Comparison of ENCODE assay signal across 11 cellular contexts in genomic region chr2:238322001-238322411, GRCh38. TPM values are rescaled to one million over a fixed set of nuclear protein-coding genes. Genes with fewer than 3 reads are reported as not detected.
A peak's percentile ranks its signal among the peaks of the same experiment; 100 is the strongest.
DNase-seq lines count a peak whose midpoint lies in the region; ATAC-seq, FAIRE-seq and TF ChIP-seq lines count a peak whose summit lies in the region.
"Had no signal": no experiment of that assay in that cellular context is flagged by ENCODE, and none has a peak within 500 bp of the region (broad histone marks: within the 10 kb centered on the region; RNA-seq: fewer than 3 reads in every experiment).

No MANE protein-coding gene starts in this region.

- dilution Hi-C loops in endothelial cell of umbilical vein (cut with MboI; ENCODE audit: extremely low pct_ligation_motif_present, low sequenced_read_pairs) = no loop called here

- H3K4me1 ChIP-seq in OCI-LY7 (ENCODE audit: insufficient read depth, low read length, poor library complexity, severe bottlenecking) = peaks cover 4% of the 10 kb centered on the region
- peaks cover 8% of the 10 kb centered on the region for H3K4me1 ChIP-seq in endothelial cell of umbilical vein (ENCODE audit: control insufficient read depth, extremely low read depth, insufficient read depth, low read length)
- H3K4me1 ChIP-seq in effector memory CD4-positive, alpha-beta T cell (ENCODE audit: control insufficient read depth, insufficient read depth, low read length, poor library complexity, severe bottlenecking) = peaks cover 13% of the 10 kb centered on the region

- BruUV-seq in OCI-LY7 (replicated peaks; lab: Mats Ljungman, UMichigan) (no TSS peak), endothelial cell of umbilical vein (replicated peaks; lab: Mats Ljungman, UMichigan) (TSS peak; percentile 18)

- peak overlapping the region; percentile 77 for H3K4me3 Mint-ChIP-seq in T-helper 2 cell treated with Interferon-gamma antibody and Interleukin-4, amounts not matched to agents 5 μg/mL and 100 μg/mL, for 36 hours

- H2AFZ ChIP-seq in OCI-LY7 (ENCODE audit: low read length) (no peak overlapping the region), endothelial cell of umbilical vein (ENCODE audit: low read depth, low read length) (no peak overlapping the region)

- H3K4me3 ChIP-seq in OCI-LY7 (ENCODE audit: low read depth, low read length, poor library complexity, severe bottlenecking) (no peak overlapping the region), endothelial cell of umbilical vein (replicated peaks in 1 of 3; ENCODE audit: insufficient read depth in 1 of 3, low read depth in 1 of 3, low read length in 3 of 3) (no peak overlapping the region)
- no peak overlapping the region for H3K4me3 ChIP-seq in effector memory CD4-positive, alpha-beta T cell (ENCODE audit: insufficient read depth, low read depth, low read length, poor library complexity, severe bottlenecking)

- FAIRE-seq in endothelial cell of umbilical vein (lab: Jason Lieb, UNC) = no peak
- FAIRE-seq: A204.1 had no signal

- H3K27ac Mint-ChIP-seq in T-helper 2 cell treated with Interferon-gamma antibody and Interleukin-4, amounts not matched to agents 5 μg/mL and 100 μg/mL, for 36 hours = peak overlapping the region; percentile 13

- no peak overlapping the region for H3K9ac ChIP-seq in endothelial cell of umbilical vein (replicated peaks; ENCODE audit: extremely low read depth, insufficient read depth, low read length)

- no peaks in the 10 kb centered on the region for H3K9me2 ChIP-seq in OCI-LY7 (ENCODE audit: insufficient read depth, low read length)

- no peaks in the 10 kb centered on the region for H3K36me3 Mint-ChIP-seq in T-helper 2 cell treated with Interferon-gamma antibody and Interleukin-4, amounts not matched to agents 5 μg/mL and 100 μg/mL, for 36 hours (ENCODE audit: low read depth)

- no peaks in the 10 kb centered on the region for H3K9me1 ChIP-seq in endothelial cell of umbilical vein (replicated peaks; ENCODE audit: control insufficient read depth, extremely low read depth, insufficient read depth, low read length)

- DNase-seq in T-helper 2 cell treated with Interferon-gamma antibody and Interleukin-4, amounts not matched to agents 5 μg/mL and 100 μg/mL, for 36 hours (ENCODE audit: low spot score) = no peak
- DNase-seq in T-helper 2 cell = no peak
- DNase-seq in OCI-LY7 (ENCODE audit: low spot score) = no peak
- DNase-seq in endothelial cell of umbilical vein (ENCODE audit: low read depth, low spot score) = no peak
- peak; percentile 54 for DNase-seq in sciatic nerve (ENCODE audit: low spot score)
- DNase-seq in COLO829 (ENCODE audit: low spot score) = no peak
- no peak for DNase-seq in effector memory CD4-positive, alpha-beta T cell
- DNase-seq: dermis blood vessel endothelial cell, GF-D8 had no signal

- CTCF ChIA-PET in OCI-LY7 (lab: Charles Lee; ENCODE audit: unreplicated experiment) = no interaction called here
- CTCF ChIA-PET in endothelial cell of umbilical vein (lab: Charles Lee) = interaction anchor here (1.0 kb wide), 2 partner anchors 13 to 59 kb away, joined by 3 read pairs; no protein-coding TSS in a partner anchor

- no peak for TF ChIP-seq POLR2A in endothelial cell of umbilical vein (IDR thresholded peaks at IDR 0.05; ENCODE audit: low read depth, low read length)

- H4K20me1 ChIP-seq in OCI-LY7 (ENCODE audit: insufficient read depth, low read length) = no peaks in the 10 kb centered on the region
- no peaks in the 10 kb centered on the region for H4K20me1 ChIP-seq in endothelial cell of umbilical vein (replicated peaks; ENCODE audit: control insufficient read depth, extremely low read depth, insufficient read depth, low read length)

- H3K79me2 ChIP-seq in OCI-LY7 (ENCODE audit: insufficient read depth, low read depth, low read length) = no peaks in the 10 kb centered on the region
- peaks cover 2% of the 10 kb centered on the region for H3K79me2 ChIP-seq in endothelial cell of umbilical vein (ENCODE audit: control insufficient read depth, insufficient read depth, low read length)

- H3K4me2 ChIP-seq in OCI-LY7 (ENCODE audit: low read length) (peak overlapping the region; percentile 82; the same call in 1 of the 2 replicates), endothelial cell of umbilical vein (ENCODE audit: insufficient read depth, low read length) (no peak overlapping the region)

- H3K27me3 ChIP-seq in endothelial cell of umbilical vein (ENCODE audit: control insufficient read depth in 2 of 2, insufficient read depth in 2 of 2, low read length in 2 of 2) = peaks cover 0 to 3% of the 10 kb centered on the region in 2 experiments
- H3K27me3 ChIP-seq in effector memory CD4-positive, alpha-beta T cell (replicated peaks; ENCODE audit: control insufficient read depth, insufficient read depth, low read length, poor library complexity, severe bottlenecking) = no peaks in the 10 kb centered on the region

- H3K27ac ChIP-seq in OCI-LY7 (ENCODE audit: low read depth, low read length, poor library complexity, severe bottlenecking) (no peak overlapping the region), endothelial cell of umbilical vein (ENCODE audit: insufficient read depth, low read depth, low read length) (no peak overlapping the region)
- H3K27ac ChIP-seq in effector memory CD4-positive, alpha-beta T cell (ENCODE audit: insufficient read depth, low read length, poor library complexity, severe bottlenecking) = no peak overlapping the region

- H3K4me1 Mint-ChIP-seq in T-helper 2 cell treated with Interferon-gamma antibody and Interleukin-4, amounts not matched to agents 5 μg/mL and 100 μg/mL, for 36 hours (ENCODE audit: low read depth) = peaks cover 11% of the 10 kb centered on the region

- TF ChIP-seq CTCF in OCI-LY7 (conservative IDR thresholded peaks at IDR 0.05; ENCODE audit: low read length) = no peak
- no peak for TF ChIP-seq CTCF in endothelial cell of umbilical vein (IDR thresholded peaks at IDR 0.05; ENCODE audit: extremely low read depth in 1 of 2, insufficient read depth in 1 of 2, low read depth in 1 of 2, low read length in 2 of 2)

- no peaks in the 10 kb centered on the region for H3K9me3 Mint-ChIP-seq in T-helper 2 cell treated with Interferon-gamma antibody and Interleukin-4, amounts not matched to agents 5 μg/mL and 100 μg/mL, for 36 hours

- ATAC-seq in sciatic nerve = no peak
- no peak for ATAC-seq in GM21528 (IDR thresholded peaks at IDR 0.05; ENCODE audit: low FRiP score, unreplicated experiment)

- intact Hi-C loops in OCI-LY7 (cut with micrococcal nuclease; ENCODE audit: unreplicated experiment) = no loop called here
- intact Hi-C loops in endothelial cell of umbilical vein (cut with micrococcal nuclease) = no loop called here
- intact Hi-C loops in sciatic nerve (cut with DNase I) = no loop called here

- POLR2A ChIA-PET in OCI-LY7 (lab: Charles Lee) = interaction anchor here (0.6 kb wide), 2 partner anchors 43 to 207 kb away, joined by 3 read pairs; no protein-coding TSS in a partner anchor
- POLR2A ChIA-PET in endothelial cell of umbilical vein (lab: Charles Lee) = no interaction called here

- peaks cover 3% of the 10 kb centered on the region; the same call in 1 of the 2 replicates for H3K36me3 ChIP-seq in OCI-LY7 (ENCODE audit: insufficient read depth, low read length)
- peaks cover 0 to 3% of the 10 kb centered on the region in 2 experiments for H3K36me3 ChIP-seq in endothelial cell of umbilical vein (ENCODE audit: control insufficient read depth in 2 of 2, extremely low read depth in 1 of 2, insufficient read depth in 2 of 2, low read length in 2 of 2)
- H3K36me3 ChIP-seq in effector memory CD4-positive, alpha-beta T cell (ENCODE audit: control insufficient read depth, insufficient read depth, low read length) = peaks cover under 1% of the 10 kb centered on the region

- H3K9me3 ChIP-seq in OCI-LY7 (ENCODE audit: low read length) (no peaks in the 10 kb centered on the region), endothelial cell of umbilical vein (replicated peaks; ENCODE audit: control insufficient read depth, insufficient read depth, low read length) (no peaks in the 10 kb centered on the region)
- H3K9me3 ChIP-seq in effector memory CD4-positive, alpha-beta T cell (ENCODE audit: control insufficient read depth, low read length) = no peaks in the 10 kb centered on the region

- H3K27me3 Mint-ChIP-seq in T-helper 2 cell treated with Interferon-gamma antibody and Interleukin-4, amounts not matched to agents 5 μg/mL and 100 μg/mL, for 36 hours (ENCODE audit: low read depth) = peaks cover 13% of the 10 kb centered on the region

TF ChIP-seq in endothelial cell of umbilical vein, 7 proteins besides CTCF, POLR2A, EP300 and RAD21 (continues in another document):
- TF ChIP-seq, protein P1, sequence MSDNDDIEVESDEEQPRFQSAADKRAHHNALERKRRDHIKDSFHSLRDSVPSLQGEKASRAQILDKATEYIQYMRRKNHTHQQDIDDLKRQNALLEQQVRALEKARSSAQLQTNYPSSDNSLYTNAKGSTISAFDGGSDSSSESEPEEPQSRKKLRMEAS (IDR thresholded peaks at IDR 0.05; ENCODE audit: insufficient read depth, insufficient read length) = no peak
- TF ChIP-seq EZH2 (IDR thresholded peaks at IDR 0.05; ENCODE audit: borderline replicate concordance, low read depth, low read length, severe bottlenecking) (no peak), POLR2AphosphoS5 (IDR thresholded peaks at IDR 0.05; ENCODE audit: insufficient read depth, low read depth, low read length) (no peak), MYC (IDR thresholded peaks at IDR 0.05; ENCODE audit: low read depth, low read length) (no peak)

RNA-seq across cellular contexts. Expression of gene TRAF3IP1, which starts 1.7 kb away (rescaled TPM):
- total RNA-seq in OCI-LY7 (2014; rRNA removed; shearing (Covaris generic)) = 4.3 and 8.2 TPM in 2 replicates
- total RNA-seq in OCI-LY7 (2022) = 12.8 and 13.8 TPM in 2 replicates
- 15.0 and 15.9 TPM in 2 replicates for total RNA-seq in endothelial cell of umbilical vein
- 2.1 and 3.4 TPM in 2 replicates for polyA plus RNA-seq in endothelial cell of umbilical vein
- 5.9 and 7.1 TPM in 2 replicates for polyA plus RNA-seq in endothelial cell of umbilical vein (2011; cell fraction: cytosol; rRNA removed)
- 7.8 and 9.8 TPM in 2 replicates for polyA plus RNA-seq in endothelial cell of umbilical vein (2011; cell fraction: nucleus; rRNA removed)
- 11.9 and 12.9 TPM in 2 replicates for polyA plus RNA-seq in endothelial cell of umbilical vein (2012)
- polyA minus RNA-seq in endothelial cell of umbilical vein = 4.5 and 7.2 TPM in 2 replicates
- 3.9 TPM for polyA minus RNA-seq in endothelial cell of umbilical vein (2011; cell fraction: cytosol; rRNA and poly(A)+ RNA removed)
- polyA minus RNA-seq in endothelial cell of umbilical vein (2011; cell fraction: nucleus; rRNA and poly(A)+ RNA removed) = 4.9 and 5.8 TPM in 2 replicates
- total RNA-seq in sciatic nerve = 33.4 TPM

RNA-seq across cellular contexts. Expression of gene PER2, which starts 33.6 kb away (rescaled TPM):
- total RNA-seq in OCI-LY7 (2014; rRNA removed; shearing (Covaris generic)) = 8.4 and 9.7 TPM in 2 replicates
- total RNA-seq in OCI-LY7 (2022) (18.6 and 20.4 TPM in 2 replicates), endothelial cell of umbilical vein (3.3 and 3.8 TPM in 2 replicates), sciatic nerve (24.7 TPM)
- 0.60 and 0.86 TPM in 2 replicates for polyA plus RNA-seq in endothelial cell of umbilical vein
- polyA plus RNA-seq in endothelial cell of umbilical vein (2011; cell fraction: cytosol; rRNA removed) = 0.86 and 1.1 TPM in 2 replicates
- polyA plus RNA-seq in endothelial cell of umbilical vein (2011; cell fraction: nucleus; rRNA removed) = 3.4 and 4.6 TPM in 2 replicates
- 1.3 and 1.7 TPM in 2 replicates for polyA plus RNA-seq in endothelial cell of umbilical vein (2012)
- 3.9 and 5.3 TPM in 2 replicates for polyA minus RNA-seq in endothelial cell of umbilical vein
- polyA minus RNA-seq in endothelial cell of umbilical vein (2011; cell fraction: cytosol; rRNA and poly(A)+ RNA removed) = 3.7 TPM
- polyA minus RNA-seq in endothelial cell of umbilical vein (2011; cell fraction: nucleus; rRNA and poly(A)+ RNA removed) = 5.0 and 5.8 TPM in 2 replicates
